ENCODE assay signal across 8 cellular contexts in the genomic region with DNA sequence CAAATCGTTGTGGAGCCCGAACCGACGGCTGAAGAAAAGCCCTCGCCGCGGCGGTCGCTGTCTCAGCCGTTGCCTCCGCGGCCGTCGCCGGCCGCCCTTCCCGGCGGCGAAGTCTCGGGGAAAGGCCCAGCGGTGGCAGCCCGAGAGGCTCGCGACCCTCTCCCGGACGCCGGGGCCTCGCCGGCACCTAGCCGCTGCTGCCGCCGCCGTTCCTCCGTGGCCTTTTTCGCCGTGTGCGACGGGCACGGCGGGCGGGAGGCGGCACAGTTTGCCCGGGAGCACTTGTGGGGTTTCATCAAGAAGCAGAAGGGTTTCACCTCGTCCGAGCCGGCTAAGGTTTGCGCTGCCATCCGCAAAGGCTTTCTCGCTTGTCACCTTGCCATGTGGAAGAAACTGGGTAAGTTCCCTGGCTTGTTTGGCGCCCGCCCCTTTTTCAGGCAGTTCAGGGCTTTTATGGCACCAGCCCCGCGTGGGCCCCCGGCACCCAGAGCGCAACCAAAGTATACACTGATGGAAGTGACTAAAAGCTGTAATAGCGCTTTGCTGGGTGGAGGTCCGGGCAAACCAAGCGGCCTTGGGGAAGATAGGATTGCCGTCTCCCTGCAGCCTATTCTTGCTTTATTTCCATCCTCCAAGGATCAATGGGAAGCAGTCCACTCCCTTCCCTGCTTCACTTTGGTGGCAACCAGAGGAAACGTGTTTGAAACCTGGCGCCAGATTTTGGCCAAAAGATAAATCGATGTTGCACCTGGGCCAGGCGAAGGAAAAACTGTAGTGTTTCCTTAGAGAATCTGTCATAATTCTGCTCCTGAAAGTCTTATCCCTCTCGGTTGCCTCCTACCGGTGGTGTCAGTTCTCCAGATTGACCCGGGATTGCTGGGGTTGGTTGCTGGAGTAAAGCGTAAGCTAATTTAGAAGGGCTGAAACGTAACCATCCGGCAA. TPM values are rescaled to one million over a fixed set of nuclear protein-coding genes. Genes with fewer than 3 reads are reported as not detected.
A peak's percentile ranks its signal among the peaks of the same experiment; 100 is the strongest.
DNase-seq lines count a peak whose midpoint lies in the region; ATAC-seq, FAIRE-seq and TF ChIP-seq lines count a peak whose summit lies in the region.

No MANE protein-coding gene starts in this region.

- H3K4me1 Mint-ChIP-seq in chondrocyte (ENCODE audit: low read depth) = peaks cover 43% of the 10 kb centered on the region

- DNase-seq in NCI-H226 (peak; percentile 72), chondrocyte (ENCODE audit: low spot score) (no peak), kidney tubule cell (ENCODE audit: low spot score) (peak; percentile 87)
- peak; percentile 24 for DNase-seq in activated CD4-positive, alpha-beta T cell treated with anti-CD3 and anti-CD28 coated beads for 1 hour
- peak; percentile 27 to 52 (median 40) for DNase-seq in stimulated activated CD4-positive, alpha-beta T cell treated with anti-CD3 and anti-CD28 coated beads, Interleukin-1b, Interleukin-23, amount 100 ng/mL, for 24 hours (ENCODE audit: low read depth in 4 of 4, low spot score in 1 of 4)

- ATAC-seq in GM18517 (IDR thresholded peaks at IDR 0.05; ENCODE audit: unreplicated experiment) = peak; percentile 12
- ATAC-seq in HG03108 (IDR thresholded peaks at IDR 0.05; ENCODE audit: unreplicated experiment) = peak; percentile 4

- no peaks in the 10 kb centered on the region for H3K9me3 Mint-ChIP-seq in chondrocyte (ENCODE audit: low read depth)

- peak overlapping the region; percentile 95 for H3K27ac Mint-ChIP-seq in chondrocyte (ENCODE audit: unreplicated experiment)

- no peaks in the 10 kb centered on the region for H3K27me3 Mint-ChIP-seq in chondrocyte (ENCODE audit: low read depth)

- H3K36me3 Mint-ChIP-seq in chondrocyte (ENCODE audit: low read depth) = no peaks in the 10 kb centered on the region

- H3K4me3 Mint-ChIP-seq in chondrocyte (ENCODE audit: unreplicated experiment) = peak overlapping the region; percentile 94

- TF ChIP-seq CTCF in chondrocyte (IDR thresholded peaks at IDR 0.05) = peak; percentile 88

- FAIRE-seq in A204.1 (lab: Jason Lieb, UNC) = peak; percentile 37

RNA-seq across cellular contexts. Expression of gene PPM1D, which starts 0.8 kb away (rescaled TPM):
- total RNA-seq in chondrocyte = 11.9 to 13.3 TPM (median 13.1 TPM) in 3 replicates
